9 cellular contexts compared by ENCODE assay signal in genomic region chr3:69091389-69092029, GRCh38. TPM values are rescaled to one million over a fixed set of nuclear protein-coding genes. Genes with fewer than 3 reads are reported as not detected.
DNase-seq lines count a peak whose midpoint lies in the region; ATAC-seq, FAIRE-seq and TF ChIP-seq lines count a peak whose summit lies in the region.
"Had no signal": no experiment of that assay in that cellular context is flagged by ENCODE, and none has a peak within 500 bp of the region (broad histone marks: within the 10 kb centered on the region; RNA-seq: fewer than 3 reads in every experiment).

No MANE protein-coding gene starts in this region.

- peak; percentile 3 for ATAC-seq in GM19397 (IDR thresholded peaks at IDR 0.05; ENCODE audit: unreplicated experiment)

- H4K20me1 ChIP-seq in Loucy (ENCODE audit: insufficient read depth, low read length, poor library complexity, severe bottlenecking): peaks cover 26% of the 10 kb centered on the region

- FAIRE-seq in small intestine (lab: Jason Lieb, UNC): no peak

- H3K4me2 ChIP-seq in Loucy (ENCODE audit: low read depth, low read length, poor library complexity, severe bottlenecking): peak overlapping the region; percentile 96

- H3F3A ChIP-seq in Loucy (ENCODE audit: low read depth): peaks cover 11% of the 10 kb centered on the region; the same call in 1 of the 2 replicates

- TF ChIP-seq CTCF in Loucy (conservative IDR thresholded peaks at IDR 0.05; ENCODE audit: low read length) (no peak), dorsolateral prefrontal cortex (IDR thresholded peaks at IDR 0.05 in 54 of 56, conservative IDR thresholded peaks at IDR 0.05 in 2 of 56; ENCODE audit: low read depth in 1 of 56, partially characterized antibody in 56 of 56) (no peak)

- intact Hi-C loops in dorsolateral prefrontal cortex (cut with DNase I): loop anchor here in 1 of 2 donors (2.0 kb wide), 1 partner anchor 19 kb away; no protein-coding TSS in a partner anchor

- H3K79me2 ChIP-seq in Loucy (ENCODE audit: insufficient read depth, low read length): peaks cover 94% of the 10 kb centered on the region

- H3K9ac ChIP-seq in Loucy (ENCODE audit: low read depth, low read length, poor library complexity, severe bottlenecking): peak overlapping the region; percentile 69

- 35 to 48% (median 37%) methylated on average over 5 of the region's 5 CpGs for WGBS in small intestine, 3 donors

- H3K4me1 ChIP-seq in Loucy (ENCODE audit: insufficient read depth, low read length, poor library complexity, severe bottlenecking) (peaks cover 68% of the 10 kb centered on the region), small intestine (ENCODE audit: control insufficient read depth in 2 of 2, insufficient read depth in 1 of 2, low read depth in 1 of 2, low read length in 1 of 2) (peaks cover 12 to 27% of the 10 kb centered on the region in 2 donors)

- H3K36me3 ChIP-seq in Loucy (ENCODE audit: insufficient read depth, low read length): peaks cover 3% of the 10 kb centered on the region; the same call in 1 of the 2 replicates
- H3K36me3 ChIP-seq in small intestine (ENCODE audit: control insufficient read depth in 2 of 2, insufficient read depth in 2 of 2, low read length in 2 of 2): peaks cover 3 to 5% of the 10 kb centered on the region in 2 donors

- no peak for DNase-seq in dorsolateral prefrontal cortex
- DNase-seq in small intestine: no peak
- DNase-seq in cortex of kidney (lab: John Stamatoyannopoulos, UW): no peak
- no peak for DNase-seq in NCI-H187 treated with DMSO at 0.1 percent for 48 hours (lab: John Stamatoyannopoulos, UW)
- no peak for DNase-seq in activated gamma-delta T cell treated with Interleukin-2 at 50 U/mL for 16 hours
- no peak for DNase-seq in epidermal melanocyte (ENCODE audit: insufficient read length, low spot score)
- DNase-seq: NCI-H526 treated with DMSO at 0.1 percent for 48 hours had no signal

- H2AFZ ChIP-seq in Loucy (ENCODE audit: low read length): peak overlapping the region; percentile 42; the same call in 1 of the 2 replicates

- H3K27me3 ChIP-seq in Loucy (ENCODE audit: insufficient read depth, low read length, poor library complexity, severe bottlenecking) (no peaks in the 10 kb centered on the region), dorsolateral prefrontal cortex (no peaks in the 10 kb centered on the region), small intestine (ENCODE audit: control insufficient read depth in 2 of 2, insufficient read depth in 2 of 2, low read length in 2 of 2) (no peaks in the 10 kb centered on the region)

- H3K9me3 ChIP-seq in Loucy (ENCODE audit: insufficient read depth, low read depth, low read length) (no peaks in the 10 kb centered on the region), small intestine (ENCODE audit: control insufficient read depth, low read depth) (no peaks in the 10 kb centered on the region)

- peak overlapping the region; percentile 38 to 99 (median 90) for H3K27ac ChIP-seq in dorsolateral prefrontal cortex
- H3K27ac ChIP-seq in small intestine (ENCODE audit: low read depth in 1 of 2, low read length in 1 of 2): peak overlapping the region; percentile 52 to 83

- H3K4me3 ChIP-seq in Loucy (ENCODE audit: low read length, poor library complexity, severe bottlenecking) (peak overlapping the region; percentile 78), dorsolateral prefrontal cortex (peak overlapping the region in 33 of 59 donors; percentile 4 to 80 (median 24)), small intestine (ENCODE audit: low read depth in 1 of 2, low read length in 2 of 2) (no peak overlapping the region)

- H3K9me2 ChIP-seq in Loucy (replicated peaks; ENCODE audit: low read depth, low read length): no peaks in the 10 kb centered on the region

RNA-seq across cellular contexts. Expression of gene ARL6IP5, which starts 6.8 kb away (rescaled TPM):
- 100 to 1,000 TPM in 113 of 120 experiments, 10 to 100 TPM in 7; 51.3 to 182 (median 139) TPM for total RNA-seq in dorsolateral prefrontal cortex
- 10 to 100 TPM; 23.0 to 71.4 (median 50.1) TPM for polyA plus RNA-seq in small intestine

RNA-seq across cellular contexts. Expression of gene UBA3, which starts 11.3 kb away (rescaled TPM):
- total RNA-seq in dorsolateral prefrontal cortex: 10 to 100 TPM; 45.9 to 99.3 (median 65.9) TPM
- polyA plus RNA-seq in small intestine: 10 to 100 TPM; 32.2 to 45.8 (median 37.0) TPM

RNA-seq across cellular contexts. Expression of gene LMOD3, which starts 30.9 kb away (rescaled TPM):
- 1 to 10 TPM in 7 of 120 experiments, under 1 TPM in 106, not detected in 7; 0.13 to 1.2 (median 0.44) TPM for total RNA-seq in dorsolateral prefrontal cortex
- under 1 TPM in 2 of 3 donors, not detected in 1; 0.09 to 0.27 TPM for polyA plus RNA-seq in small intestine

RNA-seq across cellular contexts. Expression of gene TMF1, which starts 39.4 kb away (rescaled TPM):
- total RNA-seq in dorsolateral prefrontal cortex: 10 to 100 TPM; 26.4 to 42.8 (median 33.8) TPM
- 10 to 100 TPM in 2 of 3 donors, 1 to 10 TPM in 1; 9.5 to 12.5 (median 10.3) TPM for polyA plus RNA-seq in small intestine

Comparison
In these comparisons a context has a peak if more than half of its experiments do, and no peak if none do; other contexts are left out.
1. H3K4me3 ChIP-seq: peak in Loucy (single experiment) and dorsolateral prefrontal cortex (33 of 59); none in small intestine (0 of 2).